In the genomic region with DNA sequence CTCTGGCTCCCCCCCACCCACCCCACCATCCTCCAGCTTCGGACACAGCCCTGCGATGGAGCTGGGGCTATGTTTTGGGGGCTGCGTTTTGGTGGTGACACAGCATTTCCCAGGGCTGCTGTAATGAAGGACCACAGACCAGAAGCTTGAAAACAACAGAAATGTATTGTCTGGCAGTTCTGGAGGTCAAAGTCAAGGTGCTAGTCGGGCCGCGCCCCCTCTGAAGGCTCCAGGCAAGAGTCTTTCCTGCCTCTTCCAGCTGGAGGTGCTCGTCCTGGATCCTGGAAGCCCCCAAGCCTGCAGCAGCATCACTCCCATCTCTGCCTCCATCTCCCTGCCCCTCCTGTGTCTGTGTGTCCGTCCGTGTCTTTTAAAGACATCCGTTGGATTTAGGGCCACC, we compare ENCODE assay signal across 1 cellular context.
A peak's percentile ranks its signal among the peaks of the same experiment; 100 is the strongest.
TF ChIP-seq lines count a peak whose summit lies in the region.

No MANE protein-coding gene starts in this region.

TF ChIP-seq in HepG2, 621 proteins besides CTCF, POLR2A, EP300 and RAD21 (continued from another document and continues in another):
- TF ChIP-seq, protein P1, sequence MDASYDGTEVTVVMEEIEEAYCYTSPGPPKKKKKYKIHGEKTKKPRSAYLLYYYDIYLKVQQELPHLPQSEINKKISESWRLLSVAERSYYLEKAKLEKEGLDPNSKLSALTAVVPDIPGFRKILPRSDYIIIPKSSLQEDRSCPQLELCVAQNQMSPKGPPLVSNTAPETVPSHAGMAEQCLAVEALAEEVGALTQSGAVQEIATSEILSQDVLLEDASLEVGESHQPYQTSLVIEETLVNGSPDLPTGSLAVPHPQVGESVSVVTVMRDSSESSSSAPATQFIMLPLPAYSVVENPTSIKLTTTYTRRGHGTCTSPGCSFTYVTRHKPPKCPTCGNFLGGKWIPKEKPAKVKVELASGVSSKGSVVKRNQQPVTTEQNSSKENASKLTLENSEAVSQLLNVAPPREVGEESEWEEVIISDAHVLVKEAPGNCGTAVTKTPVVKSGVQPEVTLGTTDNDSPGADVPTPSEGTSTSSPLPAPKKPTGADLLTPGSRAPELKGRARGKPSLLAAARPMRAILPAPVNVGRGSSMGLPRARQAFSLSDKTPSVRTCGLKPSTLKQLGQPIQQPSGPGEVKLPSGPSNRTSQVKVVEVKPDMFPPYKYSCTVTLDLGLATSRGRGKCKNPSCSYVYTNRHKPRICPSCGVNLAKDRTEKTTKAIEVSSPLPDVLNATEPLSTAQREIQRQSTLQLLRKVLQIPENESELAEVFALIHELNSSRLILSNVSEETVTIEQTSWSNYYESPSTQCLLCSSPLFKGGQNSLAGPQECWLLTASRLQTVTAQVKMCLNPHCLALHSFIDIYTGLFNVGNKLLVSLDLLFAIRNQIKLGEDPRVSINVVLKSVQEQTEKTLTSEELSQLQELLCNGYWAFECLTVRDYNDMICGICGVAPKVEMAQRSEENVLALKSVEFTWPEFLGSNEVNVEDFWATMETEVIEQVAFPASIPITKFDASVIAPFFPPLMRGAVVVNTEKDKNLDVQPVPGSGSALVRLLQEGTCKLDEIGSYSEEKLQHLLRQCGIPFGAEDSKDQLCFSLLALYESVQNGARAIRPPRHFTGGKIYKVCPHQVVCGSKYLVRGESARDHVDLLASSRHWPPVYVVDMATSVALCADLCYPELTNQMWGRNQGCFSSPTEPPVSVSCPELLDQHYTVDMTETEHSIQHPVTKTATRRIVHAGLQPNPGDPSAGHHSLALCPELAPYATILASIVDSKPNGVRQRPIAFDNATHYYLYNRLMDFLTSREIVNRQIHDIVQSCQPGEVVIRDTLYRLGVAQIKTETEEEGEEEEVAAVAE (CRISPR knock-in tag; IDR thresholded peaks at IDR 0.05; ENCODE audit: borderline replicate concordance) = no peak
- TF ChIP-seq KLF6 (CRISPR knock-in tag; IDR thresholded peaks at IDR 0.05) (no peak), ZNF207 (IDR thresholded peaks at IDR 0.05; ENCODE audit: borderline replicate concordance) (no peak), ZNF232 (CRISPR knock-in tag; IDR thresholded peaks at IDR 0.05; ENCODE audit: borderline replicate concordance) (0 out of 2 replicates have a peak, but pooled peaks have one; percentile 1), ZNF607 (CRISPR knock-in tag; IDR thresholded peaks at IDR 0.05; ENCODE audit: borderline replicate concordance) (no peak), TBL1XR1 (IDR thresholded peaks at IDR 0.05; ENCODE audit: borderline replicate concordance, low read length, partially characterized antibody) (peak; percentile 91), ZNF225 (CRISPR knock-in tag; IDR thresholded peaks at IDR 0.05) (no peak), ZNF251 (CRISPR knock-in tag; IDR thresholded peaks at IDR 0.05) (no peak), NPAS2 (CRISPR knock-in tag; IDR thresholded peaks at IDR 0.05; ENCODE audit: borderline replicate concordance) (no peak), ZNF124 (CRISPR knock-in tag; IDR thresholded peaks at IDR 0.05) (no peak), FOXM1 (CRISPR knock-in tag; IDR thresholded peaks at IDR 0.05) (no peak), ZNF496 (CRISPR knock-in tag; IDR thresholded peaks at IDR 0.05; ENCODE audit: insufficient replicate concordance) (no peak), E2F1 (CRISPR knock-in tag; IDR thresholded peaks at IDR 0.05) (no peak), IRX3 (CRISPR knock-in tag; IDR thresholded peaks at IDR 0.05; ENCODE audit: borderline replicate concordance, low read depth) (no peak), ZSCAN9 (CRISPR knock-in tag; IDR thresholded peaks at IDR 0.05; ENCODE audit: borderline replicate concordance) (no peak), GFI1 (CRISPR knock-in tag; IDR thresholded peaks at IDR 0.05; ENCODE audit: borderline replicate concordance) (no peak), ATF7-NPFF (CRISPR knock-in tag; IDR thresholded peaks at IDR 0.05; ENCODE audit: low read depth) (no peak), DR1 (CRISPR knock-in tag; IDR thresholded peaks at IDR 0.05) (no peak), SMAD9 (CRISPR knock-in tag; IDR thresholded peaks at IDR 0.05) (no peak), TOPORS (CRISPR knock-in tag; IDR thresholded peaks at IDR 0.05) (no peak), SKI (IDR thresholded peaks at IDR 0.05; ENCODE audit: partially characterized antibody) (peak; percentile 96), CCDC6 (CRISPR knock-in tag; IDR thresholded peaks at IDR 0.05) (no peak), ZBTB20 (CRISPR knock-in tag; IDR thresholded peaks at IDR 0.05; ENCODE audit: borderline replicate concordance, low read depth) (no peak), ZNF343 (CRISPR knock-in tag; IDR thresholded peaks at IDR 0.05) (no peak), ZNF253 (CRISPR knock-in tag; IDR thresholded peaks at IDR 0.05; ENCODE audit: borderline replicate concordance) (no peak), XRCC5 (optimal IDR thresholded peaks at IDR 0.05; ENCODE audit: low read length) (no peak), ZNF674 (CRISPR knock-in tag; IDR thresholded peaks at IDR 0.05; ENCODE audit: low read depth) (no peak), ZNF274 (CRISPR knock-in tag; IDR thresholded peaks at IDR 0.05) (no peak), ZNF589 (CRISPR knock-in tag; conservative IDR thresholded peaks at IDR 0.05) (no peak), ZNF605 (CRISPR knock-in tag; IDR thresholded peaks at IDR 0.05) (no peak), SPEN (CRISPR knock-in tag; IDR thresholded peaks at IDR 0.05; ENCODE audit: low read depth) (no peak), KDM6A (CRISPR knock-in tag; IDR thresholded peaks at IDR 0.05; ENCODE audit: low read depth) (no peak), BRCA1 (CRISPR knock-in tag; IDR thresholded peaks at IDR 0.05) (no peak), ZNF652 (CRISPR knock-in tag; IDR thresholded peaks at IDR 0.05; ENCODE audit: borderline replicate concordance, low read depth) (no peak), CREBL2 (CRISPR knock-in tag; IDR thresholded peaks at IDR 0.05; ENCODE audit: borderline replicate concordance) (no peak), SMAD1 (CRISPR knock-in tag; IDR thresholded peaks at IDR 0.05; ENCODE audit: borderline replicate concordance, low read depth) (no peak), ZNF451 (CRISPR knock-in tag; IDR thresholded peaks at IDR 0.05) (no peak), SRSF1 (optimal IDR thresholded peaks at IDR 0.05; ENCODE audit: low read depth, low read length) (no peak), HNRNPH1 (optimal IDR thresholded peaks at IDR 0.05; ENCODE audit: low read depth, low read length) (no peak), HOXA5 (CRISPR knock-in tag; IDR thresholded peaks at IDR 0.05) (no peak), ZNF549 (CRISPR knock-in tag; IDR thresholded peaks at IDR 0.05) (no peak), MZF1 (CRISPR knock-in tag; IDR thresholded peaks at IDR 0.05; ENCODE audit: borderline replicate concordance) (no peak), ZNF296 (CRISPR knock-in tag; conservative IDR thresholded peaks at IDR 0.05) (no peak)
- TF ChIP-seq, protein P2, sequence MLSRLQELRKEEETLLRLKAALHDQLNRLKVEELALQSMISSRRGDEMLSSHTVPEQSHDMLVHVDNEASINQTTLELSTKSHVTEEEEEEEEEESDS (CRISPR knock-in tag; IDR thresholded peaks at IDR 0.05; ENCODE audit: borderline replicate concordance) = no peak
- TF ChIP-seq, protein P3, sequence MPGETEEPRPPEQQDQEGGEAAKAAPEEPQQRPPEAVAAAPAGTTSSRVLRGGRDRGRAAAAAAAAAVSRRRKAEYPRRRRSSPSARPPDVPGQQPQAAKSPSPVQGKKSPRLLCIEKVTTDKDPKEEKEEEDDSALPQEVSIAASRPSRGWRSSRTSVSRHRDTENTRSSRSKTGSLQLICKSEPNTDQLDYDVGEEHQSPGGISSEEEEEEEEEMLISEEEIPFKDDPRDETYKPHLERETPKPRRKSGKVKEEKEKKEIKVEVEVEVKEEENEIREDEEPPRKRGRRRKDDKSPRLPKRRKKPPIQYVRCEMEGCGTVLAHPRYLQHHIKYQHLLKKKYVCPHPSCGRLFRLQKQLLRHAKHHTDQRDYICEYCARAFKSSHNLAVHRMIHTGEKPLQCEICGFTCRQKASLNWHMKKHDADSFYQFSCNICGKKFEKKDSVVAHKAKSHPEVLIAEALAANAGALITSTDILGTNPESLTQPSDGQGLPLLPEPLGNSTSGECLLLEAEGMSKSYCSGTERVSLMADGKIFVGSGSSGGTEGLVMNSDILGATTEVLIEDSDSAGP (CRISPR knock-in tag; IDR thresholded peaks at IDR 0.05; ENCODE audit: borderline replicate concordance) = no peak
- TF ChIP-seq, protein P4, sequence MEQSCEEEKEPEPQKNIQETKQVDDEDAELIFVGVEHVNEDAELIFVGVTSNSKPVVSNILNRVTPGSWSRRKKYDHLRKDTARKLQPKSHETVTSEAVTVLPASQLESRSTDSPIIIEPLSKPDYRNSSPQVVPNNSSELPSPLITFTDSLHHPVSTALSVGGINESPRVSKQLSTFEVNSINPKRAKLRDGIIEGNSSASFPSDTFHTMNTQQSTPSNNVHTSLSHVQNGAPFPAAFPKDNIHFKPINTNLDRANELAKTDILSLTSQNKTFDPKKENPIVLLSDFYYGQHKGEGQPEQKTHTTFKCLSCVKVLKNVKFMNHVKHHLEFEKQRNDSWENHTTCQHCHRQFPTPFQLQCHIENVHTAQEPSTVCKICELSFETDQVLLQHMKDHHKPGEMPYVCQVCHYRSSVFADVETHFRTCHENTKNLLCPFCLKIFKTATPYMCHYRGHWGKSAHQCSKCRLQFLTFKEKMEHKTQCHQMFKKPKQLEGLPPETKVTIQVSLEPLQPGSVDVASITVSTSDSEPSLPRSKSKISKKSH (CRISPR knock-in tag; IDR thresholded peaks at IDR 0.05; ENCODE audit: borderline replicate concordance) = peak; percentile 41; the same call in 1 of the 2 replicates
- TF ChIP-seq, protein P5, sequence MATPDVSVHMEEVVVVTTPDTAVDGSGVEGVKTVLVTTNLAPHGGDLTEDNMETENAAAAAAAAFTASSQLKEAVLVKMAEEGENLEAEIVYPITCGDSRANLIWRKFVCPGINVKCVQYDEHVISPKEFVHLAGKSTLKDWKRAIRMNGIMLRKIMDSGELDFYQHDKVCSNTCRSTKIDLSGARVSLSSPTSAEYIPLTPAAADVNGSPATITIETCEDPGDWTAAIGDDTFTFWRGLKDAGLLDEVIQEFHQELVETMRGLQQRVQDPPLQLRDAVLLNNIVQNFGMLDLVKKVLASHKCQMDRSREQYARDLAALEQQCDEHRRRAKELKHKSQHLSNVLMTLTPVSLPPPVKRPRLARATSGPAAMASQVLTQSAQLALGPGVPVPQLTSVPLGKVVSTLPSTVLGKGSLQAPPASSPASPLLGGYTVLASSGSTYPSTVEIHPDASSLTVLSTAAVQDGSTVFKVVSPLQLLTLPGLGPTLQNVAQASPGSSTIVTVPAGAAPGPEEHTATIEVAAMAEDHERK (CRISPR knock-in tag; IDR thresholded peaks at IDR 0.05; ENCODE audit: low read depth) = no peak
- TF ChIP-seq, protein P6, sequence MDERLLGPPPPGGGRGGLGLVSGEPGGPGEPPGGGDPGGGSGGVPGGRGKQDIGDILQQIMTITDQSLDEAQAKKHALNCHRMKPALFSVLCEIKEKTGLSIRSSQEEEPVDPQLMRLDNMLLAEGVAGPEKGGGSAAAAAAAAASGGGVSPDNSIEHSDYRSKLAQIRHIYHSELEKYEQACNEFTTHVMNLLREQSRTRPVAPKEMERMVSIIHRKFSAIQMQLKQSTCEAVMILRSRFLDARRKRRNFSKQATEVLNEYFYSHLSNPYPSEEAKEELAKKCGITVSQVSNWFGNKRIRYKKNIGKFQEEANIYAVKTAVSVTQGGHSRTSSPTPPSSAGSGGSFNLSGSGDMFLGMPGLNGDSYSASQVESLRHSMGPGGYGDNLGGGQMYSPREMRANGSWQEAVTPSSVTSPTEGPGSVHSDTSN (CRISPR knock-in tag; IDR thresholded peaks at IDR 0.05) = no peak
